In the genomic region with DNA sequence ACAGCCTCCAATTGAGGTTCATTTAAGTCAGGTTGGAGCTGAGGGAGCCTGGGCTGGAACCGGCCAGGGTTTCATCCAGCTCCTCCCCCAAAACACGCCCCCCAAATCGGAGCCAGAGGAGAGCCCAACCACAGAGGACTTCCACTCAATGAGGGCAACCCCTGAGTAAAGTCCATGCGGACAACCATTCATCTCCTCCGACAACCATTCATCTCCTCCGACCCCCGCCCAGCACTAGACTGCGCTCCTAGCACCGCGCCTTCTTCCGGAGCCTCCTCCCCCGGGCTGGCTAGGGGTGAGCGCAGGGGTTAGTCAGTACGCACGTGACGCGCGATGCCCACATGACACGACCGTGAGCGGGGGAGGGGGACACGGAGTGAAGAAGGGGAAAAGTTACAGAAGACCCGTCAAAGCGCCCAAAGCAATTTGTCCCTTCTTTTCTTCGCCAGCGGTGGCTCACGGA, we compare ENCODE assay signal across 8 cellular contexts. TPM values are rescaled to one million over a fixed set of nuclear protein-coding genes. Genes with fewer than 3 reads are reported as not detected.
DNase-seq lines count a peak whose midpoint lies in the region; ATAC-seq and TF ChIP-seq lines count a peak whose summit lies in the region.

No MANE protein-coding gene starts in this region.

- H3K9me3 ChIP-seq in mammary epithelial cell (replicated peaks; ENCODE audit: insufficient read depth, low read length) (no peaks in the 10 kb centered on the region), iPS-18a (ENCODE audit: control insufficient read depth, low read depth, low read length) (no peaks in the 10 kb centered on the region)

- peak overlapping the region; percentile 87 for H2AFZ ChIP-seq in mammary epithelial cell (ENCODE audit: low read depth, low read length)

- dilution Hi-C loops in mammary epithelial cell (cut with HindIII; ENCODE audit: low sequenced_read_pairs): no loop called here

- no peaks in the 10 kb centered on the region for H3K79me2 ChIP-seq in mammary epithelial cell (ENCODE audit: insufficient read depth, low read length)

- no TSS peak for BruUV-seq in mammary epithelial cell (replicated peaks; lab: Mats Ljungman, UMichigan)

- no peak for TF ChIP-seq CTCF in mammary epithelial cell (conservative IDR thresholded peaks at IDR 0.05 in 1 of 2, IDR thresholded peaks at IDR 0.05 in 1 of 2; ENCODE audit: extremely low read depth in 1 of 2, insufficient read depth in 1 of 2, low read depth in 1 of 2, low read length in 2 of 2)

- H3K4me1 ChIP-seq in mammary epithelial cell (ENCODE audit: insufficient read depth, low read length): peaks cover 26% of the 10 kb centered on the region
- peaks cover 4% of the 10 kb centered on the region for H3K4me1 ChIP-seq in iPS-18a (ENCODE audit: control insufficient read depth, low read depth, low read length)

- intact Hi-C loops in mammary epithelial cell (cut with micrococcal nuclease): loop anchor here (10.0 kb wide), 1 partner anchor 157 kb away; no protein-coding TSS in a partner anchor

- ATAC-seq in HG02571 (IDR thresholded peaks at IDR 0.05; ENCODE audit: unreplicated experiment) (no peak), HG03469 (IDR thresholded peaks at IDR 0.05; ENCODE audit: unreplicated experiment) (no peak)

- H3K27me3 ChIP-seq in mammary epithelial cell (ENCODE audit: insufficient read depth, low read length): no peaks in the 10 kb centered on the region
- peaks cover 64% of the 10 kb centered on the region for H3K27me3 ChIP-seq in iPS-18a (ENCODE audit: control insufficient read depth, insufficient read depth, low read length)

- H3K36me3 ChIP-seq in mammary epithelial cell (ENCODE audit: insufficient read depth, low read length): no peaks in the 10 kb centered on the region
- H3K36me3 ChIP-seq in iPS-18a (ENCODE audit: control insufficient read depth, low read depth, low read length): no peaks in the 10 kb centered on the region

- WGBS in mammary epithelial cell (ENCODE audit: low coverage, missing lambda C conversion rate): 7% methylated on average over 12 of the region's 27 CpGs

- H3K4me2 ChIP-seq in mammary epithelial cell (ENCODE audit: insufficient read depth, low read depth, low read length): peak overlapping the region; percentile 94

- in situ Hi-C loops in G401 (cut with HindIII; ENCODE audit: low sequenced_read_pairs) (no loop called here), mammary epithelial cell (cut with MboI; ENCODE audit: low sequenced_read_pairs in 2 of 2) (no loop called here)

- H3K27ac ChIP-seq in mammary epithelial cell (ENCODE audit: insufficient read depth, low read depth, low read length): peak overlapping the region; percentile 65
- no peak overlapping the region for H3K27ac ChIP-seq in iPS-18a (ENCODE audit: low read length)

- peak; percentile 91 for DNase-seq in G401 (ENCODE audit: low spot score)
- peak; percentile 72 to 78 for DNase-seq in NCI-H524 (lab: John Stamatoyannopoulos, UW)
- peak; percentile 48 for DNase-seq in mammary epithelial cell
- DNase-seq in putamen (ENCODE audit: low spot score): peak; percentile 91
- DNase-seq in GM19238 (ENCODE audit: insufficient read length, low spot score): no peak

- H3K9ac ChIP-seq in mammary epithelial cell (ENCODE audit: insufficient read depth, low read length) (peak overlapping the region; percentile 29), iPS-18a (ENCODE audit: low read length) (no peak overlapping the region)

- CTCF ChIA-PET in mammary epithelial cell (lab: Charles Lee; ENCODE audit: low non-redundant PET): interaction anchor here (0.7 kb wide), 1 partner anchor 15 kb away, joined by 3 read pairs; no protein-coding TSS in a partner anchor

- H4K20me1 ChIP-seq in mammary epithelial cell (ENCODE audit: insufficient read depth, low read length): no peaks in the 10 kb centered on the region

- H3K4me3 ChIP-seq in mammary epithelial cell (replicated peaks in 1 of 3; ENCODE audit: insufficient read depth in 1 of 3, low read depth in 2 of 3, low read length in 3 of 3): peak overlapping the region; percentile 50 to 58 (median 57)
- H3K4me3 ChIP-seq in iPS-18a (ENCODE audit: low read length): peak overlapping the region; percentile 72

RNA-seq across cellular contexts. Expression of a gene that starts 1.4 kb away (rescaled TPM):
- total RNA-seq in G401 (2014; rRNA removed; shearing (Covaris generic)): not detected in 2 replicates
- 1 to 10 TPM; 1.4 to 7.7 TPM for total RNA-seq in mammary epithelial cell
- polyA plus RNA-seq in mammary epithelial cell: 0.02 TPM
- not detected for polyA minus RNA-seq in mammary epithelial cell
